In the genomic region with DNA sequence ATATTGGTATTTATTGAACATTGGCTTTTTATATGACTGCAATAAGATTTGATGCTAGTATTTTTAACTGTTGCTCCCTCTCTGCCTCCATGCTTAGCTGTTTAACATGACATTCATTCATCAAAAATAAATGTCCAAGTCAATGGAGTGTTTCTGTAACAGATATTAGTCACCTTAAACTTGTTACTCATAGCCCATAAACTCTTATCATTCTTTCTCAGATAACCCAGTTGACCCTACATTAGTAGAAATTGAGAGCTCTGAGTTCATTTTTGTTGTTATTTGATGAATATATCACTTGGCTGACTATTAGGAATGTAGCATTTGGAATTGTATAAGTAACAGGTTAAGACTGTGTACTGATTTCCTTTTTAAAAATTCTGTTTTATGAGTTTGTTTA, we compare ENCODE assay signal across 29 cellular contexts.
A peak's percentile ranks its signal among the peaks of the same experiment; 100 is the strongest.
DNase-seq lines count a peak whose midpoint lies in the region; ATAC-seq and TF ChIP-seq lines count a peak whose summit lies in the region.
"Had no signal": no experiment of that assay in that cellular context is flagged by ENCODE, and none has a peak within 500 bp of the region (broad histone marks: within the 10 kb centered on the region; RNA-seq: fewer than 3 reads in every experiment).

No MANE protein-coding gene starts in this region.

- no peaks in the 10 kb centered on the region for H3K36me3 ChIP-seq in BLaER1
- no peaks in the 10 kb centered on the region for H3K36me3 ChIP-seq in thyroid gland
- H3K36me3 ChIP-seq: colonic mucosa, esophagus squamous epithelium, gastroesophageal sphincter, pancreas, thoracic aorta, vagina had no signal

- H3K27ac ChIP-seq in BLaER1 (no peak overlapping the region), thyroid gland (no peak overlapping the region)
- H3K27ac ChIP-seq: colonic mucosa, esophagus squamous epithelium, gastroesophageal sphincter, pancreas, RWPE1, SK-N-MC, thoracic aorta, vagina had no signal

- peaks cover 40% of the 10 kb centered on the region for H3K4me1 ChIP-seq in BLaER1
- H3K4me1 ChIP-seq in thyroid gland = no peaks in the 10 kb centered on the region
- H3K4me1 ChIP-seq: colonic mucosa, pancreas had no signal

- intact Hi-C loops in thyroid gland (cut with DNase I) = no loop called here

- H3K9me3 ChIP-seq in BLaER1 (no peaks in the 10 kb centered on the region), thyroid gland (no peaks in the 10 kb centered on the region)
- H3K9me3 ChIP-seq: colonic mucosa, esophagus squamous epithelium, gastroesophageal sphincter, pancreas, thoracic aorta, vagina had no signal

- H3K27me3 ChIP-seq in BLaER1 = peaks cover 12% of the 10 kb centered on the region; the same call in 1 of the 2 replicates
- no peaks in the 10 kb centered on the region for H3K27me3 ChIP-seq in thyroid gland
- H3K27me3 ChIP-seq: colonic mucosa, esophagus squamous epithelium, gastroesophageal sphincter, pancreas, vagina had no signal

- H3K4me3 ChIP-seq in BLaER1 = no peak overlapping the region
- no peak overlapping the region for H3K4me3 ChIP-seq in thyroid gland (replicated peaks in 1 of 3)
- H3K4me3 ChIP-seq: colonic mucosa, esophagus squamous epithelium, gastroesophageal sphincter, pancreas, SK-N-MC, thoracic aorta, vagina had no signal

- ATAC-seq in GM19468 (IDR thresholded peaks at IDR 0.05; ENCODE audit: extremely low read depth, unreplicated experiment) (peak; percentile 31), GM21447 (IDR thresholded peaks at IDR 0.05; ENCODE audit: unreplicated experiment) (no peak)
- ATAC-seq: activated CD8-positive, alpha-beta memory T cell treated with anti-CD3 and anti-CD28 coated beads, Interleukin-2, amount 10 ng/mL, durations not matched to agents 7 days and 5 days; effector memory CD8-positive, alpha-beta T cell; gastroesophageal sphincter; pancreas; right cardiac atrium; stimulated activated naive CD8-positive, alpha-beta T cell treated with anti-CD3 and anti-CD28 coated beads, Interleukin-15, Interleukin-2, amounts not matched to agents 100 U/mL and 50 U/mL, for 24 hours had no signal

- no peak overlapping the region for H3K9ac ChIP-seq in BLaER1

- peak overlapping the region; percentile 69 for H3K4me2 ChIP-seq in BLaER1

- H4K20me1 ChIP-seq in BLaER1 = peaks cover 71% of the 10 kb centered on the region

- no peak for TF ChIP-seq CTCF in thyroid gland (IDR thresholded peaks at IDR 0.05)

- no peak for TF ChIP-seq POLR2A in thyroid gland (IDR thresholded peaks at IDR 0.05)

- DNase-seq in LoVo (ENCODE audit: low spot score) (peak; percentile 7), glomerular endothelial cell (ENCODE audit: extremely low read depth, low read depth, low spot score) (peak; percentile 33), thyroid gland (no peak), hippocampal formation (lab: John Stamatoyannopoulos, UW) (no peak)
- DNase-seq in activated CD8-positive, alpha-beta memory T cell treated with anti-CD3 and anti-CD28 coated beads, Interleukin-2, amount 50 U/mL, for 4 hours = no peak
- DNase-seq: activated CD4-positive, alpha-beta T cell treated with anti-CD3 and anti-CD28 coated beads, Interleukin-2, amount 10 ng/mL, durations not matched to agents 7 days and 5 days; activated CD8-positive, alpha-beta memory T cell treated with anti-CD3 and anti-CD28 coated beads, Interleukin-2, amount 10 ng/mL, durations not matched to agents 7 days and 5 days; activated naive CD4-positive, alpha-beta T cell treated with anti-CD3 and anti-CD28 coated beads, Interleukin-2, amount 10 ng/mL, durations not matched to agents 7 days and 5 days; amniotic stem cell; colonic mucosa; effector memory CD8-positive, alpha-beta T cell; esophagus squamous epithelium; islet precursor cell; Kasumi-1; NCI-H1048; NCI-H187; NCI-H748 treated with DMSO at 0.1 percent for 48 hours; pancreas; right cardiac atrium; stimulated activated CD4-positive, alpha-beta T cell treated with anti-CD3 and anti-CD28 coated beads, Interleukin-4, amount 100 ng/mL, for 24 hours; stimulated activated naive CD8-positive, alpha-beta T cell treated with anti-CD3 and anti-CD28 coated beads, Interleukin-15, Interleukin-2, amounts not matched to agents 100 U/mL and 50 U/mL, for 24 hours had no signal

Comparison
In these comparisons a context has a peak if more than half of its experiments do, and no peak if none do; other contexts are left out.
1. DNase-seq: peak in LoVo (single experiment) and glomerular endothelial cell (single experiment); none in thyroid gland (0 of 2), hippocampal formation (0 of 2) and activated CD8-positive, alpha-beta memory T cell treated with anti-CD3 and anti-CD28 coated beads, Interleukin-2, amount 50 U/mL, for 4 hours (single experiment).